Comparison of ENCODE assay signal across 2 cellular contexts in the genomic region with DNA sequence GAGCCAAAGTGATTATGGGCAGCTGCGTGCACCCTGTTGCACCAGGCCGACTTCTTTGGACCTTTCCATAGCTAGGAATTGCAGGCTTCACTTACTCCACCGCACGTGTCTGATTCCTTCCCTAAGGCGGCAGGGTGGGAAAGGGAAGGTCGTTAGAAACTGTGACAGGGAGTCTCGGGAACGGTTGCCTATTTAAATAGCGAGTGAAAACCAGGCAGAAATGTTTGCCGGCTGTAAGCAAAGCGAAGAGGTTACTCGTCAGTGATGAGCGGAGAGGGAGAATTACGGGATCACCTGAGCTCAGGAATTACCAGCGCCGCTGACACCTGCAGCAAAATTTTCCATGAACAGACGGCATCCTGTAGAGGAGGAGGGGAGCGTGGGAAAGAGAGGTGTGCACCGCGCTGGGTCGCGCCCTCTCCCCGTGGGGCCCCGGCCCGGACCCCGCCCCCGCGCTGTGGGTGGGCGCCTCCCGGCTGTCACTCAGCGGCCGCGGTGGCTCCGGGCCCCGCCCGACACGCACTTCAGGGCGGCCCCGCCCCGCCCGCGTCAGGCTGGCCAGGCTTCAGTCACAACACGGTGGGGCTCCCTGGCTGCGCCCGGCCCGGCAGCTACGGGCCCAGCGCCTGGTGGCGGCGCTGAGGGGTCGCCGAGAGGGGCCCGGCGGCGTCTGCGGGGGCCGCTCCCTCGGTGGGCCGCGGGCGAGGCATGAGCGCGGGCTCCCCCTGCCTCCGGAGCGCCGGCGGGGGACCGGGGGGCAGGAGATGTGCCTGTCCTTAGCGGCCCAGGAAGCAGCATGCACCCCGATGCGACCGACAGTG.
A peak's percentile ranks its signal among the peaks of the same experiment; 100 is the strongest.
TF ChIP-seq lines count a peak whose summit lies in the region.

TSS of gene SNX25 (plus strand) at position 568 of the 821 bp plus-strand sequence. CDS start at position 797, 229 bp downstream.

TF ChIP-seq in IMR-90, 13 proteins besides CTCF, POLR2A, EP300 and RAD21:
- TF ChIP-seq MAZ (IDR thresholded peaks at IDR 0.05; ENCODE audit: borderline replicate concordance, low read depth, low read length) (peak; percentile 77; the same call in 1 of the 2 replicates), CEBPB (IDR thresholded peaks at IDR 0.05; ENCODE audit: low read depth, low read length) (no peak), MXI1 (IDR thresholded peaks at IDR 0.05; ENCODE audit: borderline replicate concordance, low read depth, low read length) (peak; percentile 40; the same call in 1 of the 2 replicates), RCOR1 (IDR thresholded peaks at IDR 0.05; ENCODE audit: insufficient replicate concordance, low read length) (no peak)

TF ChIP-seq in SK-N-SH, 30 proteins besides CTCF, POLR2A, EP300 and RAD21:
- no peak for TF ChIP-seq MEF2A (IDR thresholded peaks at IDR 0.05; ENCODE audit: borderline replicate concordance, low read depth)
- TF ChIP-seq, protein P1, sequence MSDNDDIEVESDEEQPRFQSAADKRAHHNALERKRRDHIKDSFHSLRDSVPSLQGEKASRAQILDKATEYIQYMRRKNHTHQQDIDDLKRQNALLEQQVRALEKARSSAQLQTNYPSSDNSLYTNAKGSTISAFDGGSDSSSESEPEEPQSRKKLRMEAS (IDR thresholded peaks at IDR 0.05; ENCODE audit: low read depth): 0 out of 2 replicates have a peak, but pooled peaks have one; percentile 7
- no peak for TF ChIP-seq REST (IDR thresholded peaks at IDR 0.05; ENCODE audit: low read depth, low read length)
- TF ChIP-seq MXI1 (IDR thresholded peaks at IDR 0.05; ENCODE audit: low read depth, low read length): peak; percentile 71
- no peak for TF ChIP-seq RCOR1 (IDR thresholded peaks at IDR 0.05; ENCODE audit: low read length)
- TF ChIP-seq SMC3 (IDR thresholded peaks at IDR 0.05; ENCODE audit: low read depth, low read length): 0 out of 2 replicates have a peak, but pooled peaks have one; percentile 3
- no peak for TF ChIP-seq SIN3A (IDR thresholded peaks at IDR 0.05; ENCODE audit: borderline replicate concordance, low read depth, low read length)
- TF ChIP-seq USF2 (IDR thresholded peaks at IDR 0.05; ENCODE audit: borderline replicate concordance, low read depth, low read length): no peak
- TF ChIP-seq PBX3 (IDR thresholded peaks at IDR 0.05): peak; percentile 96
- TF ChIP-seq CHD2 (IDR thresholded peaks at IDR 0.05; ENCODE audit: low read length, partially characterized antibody): no peak
- no peak for TF ChIP-seq EZH2phosphoT487 (IDR thresholded peaks at IDR 0.05; ENCODE audit: borderline replicate concordance, low read depth)
- no peak for TF ChIP-seq ELF1 (IDR thresholded peaks at IDR 0.05)
- no peak for TF ChIP-seq NRF1 (IDR thresholded peaks at IDR 0.05; ENCODE audit: low read depth, low read length)
- no peak for TF ChIP-seq TCF12 (IDR thresholded peaks at IDR 0.05)
- TF ChIP-seq TAF1 (IDR thresholded peaks at IDR 0.05; ENCODE audit: borderline replicate concordance, low read depth, low read length): peak; percentile 68
- TF ChIP-seq POLR2AphosphoS5 (IDR thresholded peaks at IDR 0.05; ENCODE audit: low read depth, low read length): 0 out of 2 replicates have a peak, but pooled peaks have one; percentile 36
